Comparison of ENCODE assay signal across 13 cellular contexts in genomic region chr11:94553938-94554337, GRCh38. TPM values are rescaled to one million over a fixed set of nuclear protein-coding genes. Genes with fewer than 3 reads are reported as not detected.
DNase-seq lines count a peak whose midpoint lies in the region; ATAC-seq, FAIRE-seq and TF ChIP-seq lines count a peak whose summit lies in the region.
"Had no signal": no experiment of that assay in that cellular context is flagged by ENCODE, and none has a peak within 500 bp of the region (broad histone marks: within the 10 kb centered on the region; RNA-seq: fewer than 3 reads in every experiment).

No MANE protein-coding gene starts in this region.

- no peaks in the 10 kb centered on the region for H3K9me3 ChIP-seq in RWPE2 (ENCODE audit: severe bottlenecking)
- H3K9me3 ChIP-seq: gastrocnemius medialis had no signal

- DNase-seq in DMS79 (lab: John Stamatoyannopoulos, UW) (peak; percentile 62), NCI-H1092 treated with DMSO at 0.1 percent for 48 hours (lab: John Stamatoyannopoulos, UW) (peak; percentile 24), RWPE2 (ENCODE audit: low spot score) (peak; percentile 65), glomerular visceral epithelial cell (ENCODE audit: extremely low spot score) (peak; percentile 37), sciatic nerve (ENCODE audit: low spot score) (no peak), D721Med (ENCODE audit: insufficient read length, low spot score) (no peak)
- no peak for DNase-seq in activated CD4-positive, alpha-beta T cell treated with anti-CD3 and anti-CD28 coated beads, Interleukin-2, amount 50 U/mL, for 4 hours
- DNase-seq: gastrocnemius medialis, H7, NCI-H774 had no signal

- ATAC-seq in RWPE2 (ENCODE audit: low read depth): peak; percentile 62
- ATAC-seq in sciatic nerve: no peak
- ATAC-seq in GM18505 (IDR thresholded peaks at IDR 0.05; ENCODE audit: unreplicated experiment): no peak
- ATAC-seq: gastrocnemius medialis, WTC11 had no signal

- no peak overlapping the region for H3K4me3 ChIP-seq in RWPE2 (ENCODE audit: severe bottlenecking)
- H3K4me3 ChIP-seq: gastrocnemius medialis, SK-N-MC had no signal

- H3K4me1 ChIP-seq in RWPE2 (ENCODE audit: insufficient read depth, poor library complexity, severe bottlenecking): no peaks in the 10 kb centered on the region
- H3K4me1 ChIP-seq: gastrocnemius medialis had no signal

- no peak for TF ChIP-seq POLR2A in GM18505 (IDR thresholded peaks at IDR 0.05; ENCODE audit: borderline replicate concordance, extremely low read depth, insufficient read depth, insufficient read length)

- no peaks in the 10 kb centered on the region for H3K27me3 ChIP-seq in RWPE2 (ENCODE audit: insufficient read depth, poor library complexity, severe bottlenecking)
- H3K27me3 ChIP-seq: gastrocnemius medialis had no signal

- no peaks in the 10 kb centered on the region for H3K36me3 ChIP-seq in RWPE2 (ENCODE audit: low read depth)
- H3K36me3 ChIP-seq: gastrocnemius medialis had no signal

- TF ChIP-seq CTCF in RWPE2 (IDR thresholded peaks at IDR 0.05; ENCODE audit: poor library complexity, severe bottlenecking): no peak
- TF ChIP-seq CTCF in D721Med (IDR thresholded peaks at IDR 0.05; ENCODE audit: insufficient read depth, missing control alignments): no peak

- H3K27ac ChIP-seq in RWPE2 (ENCODE audit: poor library complexity, severe bottlenecking): no peak overlapping the region
- H3K27ac ChIP-seq: gastrocnemius medialis, SK-N-MC had no signal

- intact Hi-C loops in sciatic nerve (cut with DNase I): no loop called here

- FAIRE-seq in D721Med (lab: Jason Lieb, UNC): no peak

RNA-seq across cellular contexts. Expression of gene FUT4, which starts 10.2 kb away (rescaled TPM):
- total RNA-seq in sciatic nerve: 7.2 TPM

RNA-seq across cellular contexts. Expression of gene PIWIL4, which starts 13.2 kb away (rescaled TPM):
- total RNA-seq in sciatic nerve: 7.8 TPM

RNA-seq across cellular contexts. Expression of gene C11orf97, which starts 41.7 kb away (rescaled TPM):
- total RNA-seq in sciatic nerve: not detected
- total RNA-seq: gastrocnemius medialis, H7, WTC11 had no signal

Comparison
In these comparisons a context has a peak if more than half of its experiments do, and no peak if none do; other contexts are left out.
1. DNase-seq: peak in DMS79 (single experiment), NCI-H1092 treated with DMSO at 0.1 percent for 48 hours (single experiment), RWPE2 (single experiment) and glomerular visceral epithelial cell (single experiment); none in sciatic nerve (single experiment), D721Med (single experiment) and activated CD4-positive, alpha-beta T cell treated with anti-CD3 and anti-CD28 coated beads, Interleukin-2, amount 50 U/mL, for 4 hours (0 of 2).